23 cellular contexts compared by ENCODE assay signal in the genomic region with DNA sequence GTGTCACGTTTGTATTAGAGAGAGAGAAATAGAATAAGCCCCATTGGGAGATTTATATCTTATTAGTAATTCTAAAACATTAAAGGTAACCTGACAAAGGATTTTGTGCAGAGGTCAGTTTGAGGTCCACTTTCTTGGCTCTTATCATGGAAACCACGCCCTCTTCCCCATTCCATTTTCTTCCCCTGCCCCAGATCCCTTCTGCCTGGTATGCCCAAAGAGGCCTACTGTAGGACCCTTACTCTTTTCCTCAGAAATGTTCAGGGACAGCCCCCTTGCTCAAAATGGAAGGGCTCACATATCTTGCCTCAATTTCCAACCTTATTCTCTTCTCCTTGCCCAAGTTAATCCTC. TPM values are rescaled to one million over a fixed set of nuclear protein-coding genes. Genes with fewer than 3 reads are reported as not detected.
DNase-seq lines count a peak whose midpoint lies in the region; ATAC-seq and TF ChIP-seq lines count a peak whose summit lies in the region.
"Had no signal": no experiment of that assay in that cellular context is flagged by ENCODE, and none has a peak within 500 bp of the region (broad histone marks: within the 10 kb centered on the region; RNA-seq: fewer than 3 reads in every experiment).

No MANE protein-coding gene starts in this region.

- WGBS in GM23248 (ENCODE audit: low coverage in 1 of 2, low lambda C conversion rate in 2 of 2, missing lambda C conversion rate in 2 of 2), 2 experiments = 44% methylated on average over 2 of the region's 2 CpGs
- 73% methylated on average over 1 of the region's 2 CpGs for WGBS in mesenchymal stem cell

- H3K14ac ChIP-seq in mesenchymal stem cell (ENCODE audit: low read length in 2 of 2) = no peak overlapping the region

- BruUV-seq in PC-9 (replicated peaks; lab: Mats Ljungman, UMichigan) = no TSS peak

- H3K9me2 ChIP-seq in GM23248 (ENCODE audit: insufficient read depth) (no peaks in the 10 kb centered on the region), PC-9 (ENCODE audit: insufficient read depth) (no peaks in the 10 kb centered on the region)

- no peak overlapping the region for H2BK12ac ChIP-seq in mesenchymal stem cell (ENCODE audit: low read length in 2 of 2)

- H3K4me3 Mint-ChIP-seq in activated CD4-positive, alpha-beta T cell treated with anti-CD3 and anti-CD28 coated beads, Interleukin-2, amount 10 ng/mL, durations not matched to agents 24 days and 14 days = no peak overlapping the region
- H3K4me3 Mint-ChIP-seq: CD8-positive, alpha-beta T cell had no signal

- H3K79me1 ChIP-seq in mesenchymal stem cell (replicated peaks; ENCODE audit: low read length, poor library complexity, severe bottlenecking) = no peaks in the 10 kb centered on the region

- H3K4me2 ChIP-seq in GM23248 (ENCODE audit: unreplicated experiment) (peak overlapping the region; percentile 23), PC-9 (peak overlapping the region; percentile 32), mesenchymal stem cell (ENCODE audit: low read length, poor library complexity, severe bottlenecking) (no peak overlapping the region)
- H3K4me2 ChIP-seq: KMS-11 had no signal

- H3K4me1 Mint-ChIP-seq in activated CD4-positive, alpha-beta T cell treated with anti-CD3 and anti-CD28 coated beads, Interleukin-2, amount 10 ng/mL, durations not matched to agents 24 days and 14 days = peaks cover 2% of the 10 kb centered on the region

- intact Hi-C loops in activated CD4-positive, alpha-beta T cell treated with anti-CD3 and anti-CD28 coated beads, Interleukin-2, amount 10 ng/mL, durations not matched to agents 24 days and 14 days (cut with micrococcal nuclease) = no loop called here
- intact Hi-C loops in PC-9 (cut with micrococcal nuclease; ENCODE audit: unreplicated experiment) = no loop called here

- no peak overlapping the region for H3K9ac ChIP-seq in GM23248
- H3K9ac ChIP-seq in mesenchymal stem cell (ENCODE audit: low read length) = peak overlapping the region; percentile 37
- H3K9ac ChIP-seq: KMS-11 had no signal

- H3K9me3 ChIP-seq in GM23248 (ENCODE audit: low read depth) (no peaks in the 10 kb centered on the region), PC-9 (ENCODE audit: insufficient read depth, low read depth) (no peaks in the 10 kb centered on the region), mesenchymal stem cell (ENCODE audit: control insufficient read depth, low read length) (no peaks in the 10 kb centered on the region)

- H3K27ac ChIP-seq in GM23248 (no peak overlapping the region), PC-9 (peak overlapping the region; percentile 39), mesenchymal stem cell (ENCODE audit: low read length, poor library complexity, severe bottlenecking) (peak overlapping the region; percentile 69)
- H3K27ac ChIP-seq: HL-60, KMS-11, SK-N-MC had no signal

- H2BK5ac ChIP-seq in mesenchymal stem cell (ENCODE audit: low read depth, low read length, poor library complexity, severe bottlenecking) = peak overlapping the region; percentile 82

- H3K36me3 ChIP-seq in GM23248 (ENCODE audit: low read depth) (no peaks in the 10 kb centered on the region), PC-9 (ENCODE audit: low read depth) (no peaks in the 10 kb centered on the region), mesenchymal stem cell (ENCODE audit: control insufficient read depth in 1 of 2, insufficient read depth in 2 of 2, low read depth in 1 of 2, low read length in 2 of 2) (no peaks in the 10 kb centered on the region)

- no peaks in the 10 kb centered on the region for H3K36me3 Mint-ChIP-seq in activated CD4-positive, alpha-beta T cell treated with anti-CD3 and anti-CD28 coated beads, Interleukin-2, amount 10 ng/mL, durations not matched to agents 24 days and 14 days (ENCODE audit: low read depth)
- H3K36me3 Mint-ChIP-seq: CD8-positive, alpha-beta T cell had no signal

- H3K27me3 ChIP-seq in GM23248 (replicated peaks; ENCODE audit: insufficient read depth) = no peaks in the 10 kb centered on the region
- H3K27me3 ChIP-seq in PC-9 (ENCODE audit: insufficient read depth, low read depth) = no peaks in the 10 kb centered on the region
- H3K27me3 ChIP-seq in mesenchymal stem cell (ENCODE audit: control insufficient read depth in 1 of 2, insufficient read depth in 1 of 2, low read length in 2 of 2) = no peaks in the 10 kb centered on the region

- ATAC-seq in HG03280 (IDR thresholded peaks at IDR 0.05; ENCODE audit: unreplicated experiment) = no peak
- ATAC-seq: CD8-positive, alpha-beta T cell; HepG2 had no signal

- no peak overlapping the region for H4K8ac ChIP-seq in mesenchymal stem cell (ENCODE audit: low read length)

- no peak overlapping the region for H2BK120ac ChIP-seq in mesenchymal stem cell (ENCODE audit: low read depth, low read length)

- no peak overlapping the region for H3K18ac ChIP-seq in mesenchymal stem cell (ENCODE audit: low read depth in 1 of 2, low read length in 2 of 2)

- in situ Hi-C loops in GM23248 (cut with MboI) = no loop called here

- no peak overlapping the region for H3K27ac Mint-ChIP-seq in activated CD4-positive, alpha-beta T cell treated with anti-CD3 and anti-CD28 coated beads, Interleukin-2, amount 10 ng/mL, durations not matched to agents 24 days and 14 days
- H3K27ac Mint-ChIP-seq: CD8-positive, alpha-beta T cell had no signal

- peak; percentile 36 for DNase-seq in activated CD4-positive, alpha-beta T cell treated with anti-CD3 and anti-CD28 coated beads, Interleukin-2, amount 10 ng/mL, durations not matched to agents 24 days and 14 days
- DNase-seq in activated CD4-positive, alpha-beta T cell treated with anti-CD3 and anti-CD28 coated beads for 4 hours = no peak
- DNase-seq in GM23248 = no peak
- no peak for DNase-seq in PC-9
- no peak for DNase-seq in mesenchymal stem cell
- no peak for DNase-seq in activated effector memory CD4-positive, alpha-beta T cell treated with Interleukin-2 at 50 U/mL for 16 hours
- no peak for DNase-seq in activated gamma-delta T cell (lab: John Stamatoyannopoulos, UW)
- DNase-seq: 8988T; AML-193; C1 segment of cervical spinal cord; CD8-positive, alpha-beta T cell; DMS153; NCI-H2171; NCI-H524 treated with DMSO at 0.1 percent for 48 hours had no signal

- no peaks in the 10 kb centered on the region for H3K79me2 ChIP-seq in GM23248 (ENCODE audit: insufficient read depth)
- no peaks in the 10 kb centered on the region for H3K79me2 ChIP-seq in PC-9 (ENCODE audit: low read depth)

- peaks cover 12% of the 10 kb centered on the region for H3K9me3 Mint-ChIP-seq in activated CD4-positive, alpha-beta T cell treated with anti-CD3 and anti-CD28 coated beads, Interleukin-2, amount 10 ng/mL, durations not matched to agents 24 days and 14 days
- H3K9me3 Mint-ChIP-seq: CD8-positive, alpha-beta T cell had no signal

- H3K4me1 ChIP-seq in GM23248 (ENCODE audit: insufficient read depth) = peaks cover 23% of the 10 kb centered on the region
- peaks cover 16% of the 10 kb centered on the region for H3K4me1 ChIP-seq in PC-9 (replicated peaks; ENCODE audit: insufficient read depth)
- H3K4me1 ChIP-seq in mesenchymal stem cell (ENCODE audit: control insufficient read depth, insufficient read depth, low read depth, low read length) = peaks cover 3% of the 10 kb centered on the region

- no peak overlapping the region for H4K91ac ChIP-seq in mesenchymal stem cell (ENCODE audit: low read length)

- CTCF ChIA-PET in PC-9 (lab: Charles Lee) = no interaction called here

- H3K4ac ChIP-seq in mesenchymal stem cell (ENCODE audit: low read depth in 1 of 2, low read length in 2 of 2) = no peak overlapping the region

- H4K20me1 ChIP-seq in GM23248 (ENCODE audit: insufficient read depth) = no peaks in the 10 kb centered on the region
- H4K20me1 ChIP-seq in PC-9 (ENCODE audit: insufficient read depth) = no peaks in the 10 kb centered on the region

- H2AK5ac ChIP-seq in mesenchymal stem cell (ENCODE audit: low read length, severe bottlenecking) = peak overlapping the region; percentile 95

- H3K27me3 Mint-ChIP-seq in activated CD4-positive, alpha-beta T cell treated with anti-CD3 and anti-CD28 coated beads, Interleukin-2, amount 10 ng/mL, durations not matched to agents 24 days and 14 days = peaks cover 11% of the 10 kb centered on the region

- no peak overlapping the region for H3K23ac ChIP-seq in mesenchymal stem cell (ENCODE audit: low read length in 2 of 2)

- no peak overlapping the region for H2AFZ ChIP-seq in GM23248
- no peak overlapping the region for H2AFZ ChIP-seq in PC-9
- no peak overlapping the region for H2AFZ ChIP-seq in mesenchymal stem cell (ENCODE audit: low read depth, low read length)

- H3K4me3 ChIP-seq in GM23248 (peak overlapping the region; percentile 23; the same call in 1 of the 2 replicates), PC-9 (no peak overlapping the region), mesenchymal stem cell (ENCODE audit: insufficient read depth in 1 of 2, low read depth in 1 of 2, low read length in 2 of 2) (peak overlapping the region in 1 of 2 experiments; percentile 38)
- H3K4me3 ChIP-seq: SK-N-MC had no signal

- no peak overlapping the region for H2BK15ac ChIP-seq in mesenchymal stem cell (ENCODE audit: low read depth, poor library complexity, severe bottlenecking)

- H3F3A ChIP-seq in GM23248 (ENCODE audit: insufficient read depth) (peaks cover 15% of the 10 kb centered on the region), PC-9 (ENCODE audit: insufficient read depth, low read depth) (no peaks in the 10 kb centered on the region)

- no peak for TF ChIP-seq CTCF in PC-9 (conservative IDR thresholded peaks at IDR 0.05)

- POLR2A ChIA-PET in PC-9 (lab: Charles Lee; ENCODE audit: unreplicated experiment) = no interaction called here

RNA-seq across cellular contexts. Expression of a gene that starts 9.6 kb away (rescaled TPM):
- not detected in 2 replicates for total RNA-seq in activated CD4-positive, alpha-beta T cell treated with anti-CD3 and anti-CD28 coated beads, Interleukin-2, amount 10 ng/mL, durations not matched to agents 24 days and 14 days
- not detected in 2 replicates for total RNA-seq in GM23248 (2014; rRNA removed; shearing (Covaris generic))
- not detected in 2 replicates for polyA plus RNA-seq in GM23248 (2016; fragmentation: Nextera tagmentation; extraction: Ambion mirVana)
- not detected in 2 replicates for total RNA-seq in PC-9 (2021)
- not detected for polyA plus RNA-seq in mesenchymal stem cell (2013, experiment 1 of 2)
- not detected for polyA plus RNA-seq in mesenchymal stem cell (2013, experiment 2 of 2)
- total RNA-seq: CD8-positive, alpha-beta T cell; H1; HepG2; HT-29; OCI-LY7 had no signal
- polyA plus RNA-seq: AG04450, H1, HepG2 had no signal

RNA-seq across cellular contexts. Expression of a gene that starts 38.8 kb away (rescaled TPM):
- total RNA-seq in activated CD4-positive, alpha-beta T cell treated with anti-CD3 and anti-CD28 coated beads, Interleukin-2, amount 10 ng/mL, durations not matched to agents 24 days and 14 days = not detected in 2 replicates
- 2.0 and 3.9 TPM in 2 replicates for total RNA-seq in GM23248 (2014; rRNA removed; shearing (Covaris generic))
- 0.49 and 1.1 TPM in 2 replicates for polyA plus RNA-seq in GM23248 (2016; fragmentation: Nextera tagmentation; extraction: Ambion mirVana)
- total RNA-seq in PC-9 (2021) = 2.0 and 3.2 TPM in 2 replicates
- 0.01 TPM for polyA plus RNA-seq in mesenchymal stem cell (2013, experiment 1 of 2)
- polyA plus RNA-seq in mesenchymal stem cell (2013, experiment 2 of 2) = not detected
- total RNA-seq: HepG2 had no signal
- polyA plus RNA-seq: HepG2 had no signal
